In genomic region chrX:80354966-80355465, GRCh38 we compare ENCODE assay signal across 19 cellular contexts.
"Had no signal": no experiment of that assay in that cellular context is flagged by ENCODE, and none has a peak within 500 bp of the region (broad histone marks: within the 10 kb centered on the region; RNA-seq: fewer than 3 reads in every experiment).

No MANE protein-coding gene starts in this region.

- DNase-seq: activated CD4-positive, alpha-beta memory T cell treated with anti-CD3 and anti-CD28 coated beads for 36 hours; activated CD4-positive, alpha-beta T cell treated with anti-CD3 and anti-CD28 coated beads for 36 hours; activated naive CD4-positive, alpha-beta T cell treated with anti-CD3 and anti-CD28 coated beads for 36 hours; activated naive CD8-positive, alpha-beta T cell treated with anti-CD3 and anti-CD28 coated beads, Interleukin-2, amount 50 U/mL, for 24 hours; anterior cingulate cortex; central memory CD4-positive, alpha-beta T cell; colonic mucosa; erythroblast; hypothalamus; islet precursor cell; left colon; sigmoid colon; stimulated activated CD4-positive, alpha-beta T cell treated with anti-CD3 and anti-CD28 coated beads, Interleukin-4, amount 100 ng/mL, for 4 hours; testis; upper lobe of right lung had no signal

- ATAC-seq: activated CD4-positive, alpha-beta T cell treated with anti-CD3 and anti-CD28 coated beads for 36 hours; activated naive CD8-positive, alpha-beta T cell treated with anti-CD3 and anti-CD28 coated beads, Interleukin-2, amount 50 U/mL, for 24 hours; left colon; natural killer cell treated with Interleukin-12 subunit alpha and Interleukin-12 subunit beta and Interleukin-15 and Interleukin-18, amount 100 ng/mL, for 72 hours; stimulated activated memory B cell treated with anti-CD40 and anti-IgM and Interleukin-4, amounts not matched to agents 10 μg/mL and 1 μg/mL and 100 μg/mL, for 72 hours; upper lobe of right lung had no signal

- H3K9ac ChIP-seq: parathyroid adenoma had no signal

- H3K9me3 ChIP-seq: colonic mucosa, sigmoid colon, testis, upper lobe of right lung had no signal

- H2AFZ ChIP-seq: parathyroid adenoma had no signal

- H3K4me3 ChIP-seq: colonic mucosa, lung, sigmoid colon, testis, upper lobe of right lung had no signal

- H3K4me1 ChIP-seq: colonic mucosa, parathyroid adenoma, sigmoid colon, testis, upper lobe of right lung had no signal

- H3K27me3 ChIP-seq: colonic mucosa, sigmoid colon, testis, upper lobe of right lung had no signal

- H3K79me2 ChIP-seq: parathyroid adenoma had no signal

- H3K27ac ChIP-seq: colonic mucosa, parathyroid adenoma, sigmoid colon, testis, upper lobe of right lung had no signal

- H3K36me3 ChIP-seq: colonic mucosa, sigmoid colon, upper lobe of right lung had no signal
